In genomic region chr2:186855216-186855615, GRCh38 we compare ENCODE assay signal across 12 cellular contexts. TPM values are rescaled to one million over a fixed set of nuclear protein-coding genes. Genes with fewer than 3 reads are reported as not detected.
"Had no signal": no experiment of that assay in that cellular context is flagged by ENCODE, and none has a peak within 500 bp of the region (broad histone marks: within the 10 kb centered on the region; RNA-seq: fewer than 3 reads in every experiment).

No MANE protein-coding gene starts in this region.

- H3K9ac ChIP-seq: GM23248 had no signal

- DNase-seq: GM23248, GOT3, H7, H9, HCEC 1CT, HFFc6 had no signal

- H3K27ac ChIP-seq: GM23248 had no signal

- H3K4me1 Mint-ChIP-seq: GM23338, H9 had no signal

- H3K4me3 Mint-ChIP-seq: GM23338, H9, HFFc6 had no signal

- H3K4me3 ChIP-seq: GM23248, GM23338, HAP-1 had no signal

- H3K27ac Mint-ChIP-seq: GM23338, H9, HFFc6 had no signal

- FAIRE-seq: H1, H54 had no signal

- H3K4me2 ChIP-seq: GM23338 had no signal

- H3K9me3 Mint-ChIP-seq: GM23338, H9, HFFc6 had no signal

- H2AFZ ChIP-seq: GM23248, GM23338 had no signal

- H3K9me3 ChIP-seq: HAP-1 had no signal

- ATAC-seq: GM23338, HCT116 had no signal

- H3K36me3 ChIP-seq: HAP-1 had no signal

RNA-seq across cellular contexts. Expression of gene ZSWIM2, which starts 6.2 kb away (rescaled TPM):
- total RNA-seq: GM23248, GM23338, H1, H4, H7, H9 had no signal
- polyA plus RNA-seq: GM23248, GM23338, H1 had no signal
